ENCODE assay signal across 8 cellular contexts in the genomic region with DNA sequence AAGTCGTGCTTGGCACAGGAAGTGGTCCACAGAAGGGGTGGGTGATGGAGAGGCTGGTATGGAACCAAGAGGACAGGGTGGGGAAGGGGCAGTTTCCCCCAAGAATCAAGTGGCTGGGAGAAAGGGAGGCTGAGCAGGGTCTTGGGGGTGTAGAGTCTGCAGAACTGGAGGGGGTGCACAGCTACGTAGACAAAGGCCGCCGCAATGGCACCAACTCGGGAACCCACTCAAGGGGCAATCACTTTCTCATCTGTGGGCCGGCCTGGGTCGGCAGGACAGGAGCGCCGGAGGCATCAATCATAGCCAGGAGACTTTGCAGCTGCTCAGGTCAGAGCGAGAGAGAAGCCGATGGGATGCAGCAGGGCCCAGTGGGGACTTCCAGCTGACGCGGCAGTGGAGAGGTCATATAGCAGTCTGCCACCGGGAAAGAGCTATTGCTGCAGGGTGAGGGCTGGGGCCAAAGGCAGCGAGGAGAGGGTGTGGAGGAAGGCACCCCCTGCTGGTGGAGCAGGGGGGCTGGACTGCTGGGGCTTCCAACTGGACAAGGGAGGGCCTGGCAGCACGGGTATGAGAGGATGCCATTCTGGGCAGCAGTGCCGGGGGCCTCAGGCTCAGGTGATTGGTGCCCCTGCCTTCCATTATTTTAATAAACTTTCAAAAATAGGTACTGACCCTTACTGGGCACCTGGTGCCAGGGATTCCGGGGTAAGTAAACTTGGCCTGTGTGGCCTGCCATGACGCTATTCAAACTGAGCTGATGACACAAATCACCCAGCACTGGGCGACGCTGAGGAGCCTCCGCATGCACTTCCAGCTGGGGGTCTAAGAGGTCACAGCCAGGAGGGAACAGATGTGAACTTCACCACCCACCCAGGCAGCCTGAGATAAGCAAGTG. TPM values are rescaled to one million over a fixed set of nuclear protein-coding genes. Genes with fewer than 3 reads are reported as not detected.
DNase-seq lines count a peak whose midpoint lies in the region; ATAC-seq and TF ChIP-seq lines count a peak whose summit lies in the region.

No MANE protein-coding gene starts in this region.

- POLR2A ChIA-PET in activated CD4-positive, alpha-beta memory T cell treated with anti-CD3 and anti-CD28 coated beads, Interleukin-2, amount 10 ng/mL, durations not matched to agents 7 days and 5 days (lab: Charles Lee): interaction anchor here (0.9 to 2.8 kb wide), 9 partner anchors 8 to 62 kb away, joined by 3 to 18 read pairs (median 4); no protein-coding TSS in a partner anchor

- DNase-seq in DMS153 treated with DMSO at 0.1 percent for 48 hours (lab: John Stamatoyannopoulos, UW; ENCODE audit: unreplicated experiment) (peak; percentile 11), DMS153 (lab: John Stamatoyannopoulos, UW) (no peak), KBM-7 (peak; percentile 57), fibroblast of lung (ENCODE audit: low read depth in 2 of 2) (peak; percentile 40 to 96), neural progenitor cell (ENCODE audit: low spot score) (peak; percentile 61), KG1 (lab: John Stamatoyannopoulos, UW) (no peak)
- peak; percentile 51 for DNase-seq in activated CD4-positive, alpha-beta memory T cell treated with anti-CD3 and anti-CD28 coated beads, Interleukin-2, amount 10 ng/mL, durations not matched to agents 7 days and 5 days

- H3K4me2 ChIP-seq in fibroblast of lung (ENCODE audit: extremely low read depth, insufficient read depth, low read length): peak overlapping the region; percentile 61
- H3K4me2 ChIP-seq in neural progenitor cell: no peak overlapping the region

- H3K4me3 Mint-ChIP-seq in activated CD4-positive, alpha-beta memory T cell treated with anti-CD3 and anti-CD28 coated beads, Interleukin-2, amount 10 ng/mL, durations not matched to agents 7 days and 5 days: peak overlapping the region; percentile 59
- H3K4me3 Mint-ChIP-seq in neural progenitor cell: no peak overlapping the region

- no peaks in the 10 kb centered on the region for H3K27me3 Mint-ChIP-seq in activated CD4-positive, alpha-beta memory T cell treated with anti-CD3 and anti-CD28 coated beads, Interleukin-2, amount 10 ng/mL, durations not matched to agents 7 days and 5 days
- H3K27me3 Mint-ChIP-seq in neural progenitor cell (ENCODE audit: insufficient read depth, low read depth): peaks cover 2% of the 10 kb centered on the region

- H3K9me3 Mint-ChIP-seq in activated CD4-positive, alpha-beta memory T cell treated with anti-CD3 and anti-CD28 coated beads, Interleukin-2, amount 10 ng/mL, durations not matched to agents 7 days and 5 days: peaks cover under 1% of the 10 kb centered on the region
- H3K9me3 Mint-ChIP-seq in neural progenitor cell: peaks cover under 1% of the 10 kb centered on the region

- peaks cover 32% of the 10 kb centered on the region for H3K36me3 Mint-ChIP-seq in activated CD4-positive, alpha-beta memory T cell treated with anti-CD3 and anti-CD28 coated beads, Interleukin-2, amount 10 ng/mL, durations not matched to agents 7 days and 5 days (ENCODE audit: low read depth)
- peaks cover 12% of the 10 kb centered on the region for H3K36me3 Mint-ChIP-seq in neural progenitor cell

- TF ChIP-seq CTCF in fibroblast of lung (conservative IDR thresholded peaks at IDR 0.05 in 1 of 2, IDR thresholded peaks at IDR 0.05 in 1 of 2; ENCODE audit: low read depth in 1 of 2, low read length in 2 of 2) (peak; percentile 87 to 90), neural progenitor cell (IDR thresholded peaks at IDR 0.05) (peak; percentile 49)

- in situ Hi-C loops in KBM-7 (cut with MboI; ENCODE audit: low pct_unique_long_range_greater_than_20kb, low sequenced_read_pairs): no loop called here

- H3K27ac Mint-ChIP-seq in activated CD4-positive, alpha-beta memory T cell treated with anti-CD3 and anti-CD28 coated beads, Interleukin-2, amount 10 ng/mL, durations not matched to agents 7 days and 5 days: peak overlapping the region; percentile 99
- no peak overlapping the region for H3K27ac Mint-ChIP-seq in neural progenitor cell

- H3K4me1 Mint-ChIP-seq in activated CD4-positive, alpha-beta memory T cell treated with anti-CD3 and anti-CD28 coated beads, Interleukin-2, amount 10 ng/mL, durations not matched to agents 7 days and 5 days: peaks cover 63% of the 10 kb centered on the region
- peaks cover 33% of the 10 kb centered on the region for H3K4me1 Mint-ChIP-seq in neural progenitor cell

- H3K27me3 ChIP-seq in fibroblast of lung (ENCODE audit: control insufficient read depth, insufficient read depth, low read length): no peaks in the 10 kb centered on the region
- H3K27me3 ChIP-seq in neural progenitor cell: no peaks in the 10 kb centered on the region

- peaks cover 50% of the 10 kb centered on the region for H3K4me1 ChIP-seq in fibroblast of lung (ENCODE audit: control insufficient read depth, extremely low read depth, insufficient read depth, low read length)
- peaks cover 21% of the 10 kb centered on the region for H3K4me1 ChIP-seq in neural progenitor cell

- ATAC-seq in GM18907 (IDR thresholded peaks at IDR 0.05; ENCODE audit: unreplicated experiment): no peak

- no peaks in the 10 kb centered on the region for H3K79me2 ChIP-seq in fibroblast of lung (ENCODE audit: control insufficient read depth, insufficient read depth, low read length)
- H3K79me2 ChIP-seq in neural progenitor cell (ENCODE audit: low read depth): no peaks in the 10 kb centered on the region

- H3K36me3 ChIP-seq in fibroblast of lung (ENCODE audit: control insufficient read depth, insufficient read depth, low read length) (no peaks in the 10 kb centered on the region), neural progenitor cell (no peaks in the 10 kb centered on the region)

- H3K9ac ChIP-seq in fibroblast of lung (ENCODE audit: insufficient read depth, low read length): peak overlapping the region; percentile 82
- no peak overlapping the region for H3K9ac ChIP-seq in neural progenitor cell

- CTCF ChIA-PET in activated CD4-positive, alpha-beta memory T cell treated with anti-CD3 and anti-CD28 coated beads, Interleukin-2, amount 10 ng/mL, durations not matched to agents 7 days and 5 days (lab: Charles Lee): interaction anchor here (1.2 to 2.3 kb wide), 4 partner anchors 11 to 51 kb away, joined by 3 to 14 read pairs (median 5); no protein-coding TSS in a partner anchor

- H3K4me3 ChIP-seq in fibroblast of lung (replicated peaks in 1 of 4; ENCODE audit: control extremely low read depth in 1 of 4, insufficient read depth in 1 of 4, low read depth in 3 of 4, low read length in 4 of 4) (peak overlapping the region in 1 of 4 experiments; percentile 41), neural progenitor cell (no peak overlapping the region)

- H3K27ac ChIP-seq in fibroblast of lung (ENCODE audit: insufficient read depth, low read length) (peak overlapping the region; percentile 100), neural progenitor cell (no peak overlapping the region)

- no peaks in the 10 kb centered on the region for H4K20me1 ChIP-seq in fibroblast of lung (ENCODE audit: control insufficient read depth, extremely low read depth, insufficient read depth, low read length)
- H4K20me1 ChIP-seq in neural progenitor cell (ENCODE audit: low read depth): no peaks in the 10 kb centered on the region

- H2AFZ ChIP-seq in fibroblast of lung (ENCODE audit: low read length) (no peak overlapping the region), neural progenitor cell (replicated peaks) (no peak overlapping the region)

- peaks cover 8% of the 10 kb centered on the region for H3F3A ChIP-seq in neural progenitor cell (ENCODE audit: low read depth)

- H3K9me3 ChIP-seq in fibroblast of lung (ENCODE audit: control insufficient read depth, insufficient read depth, low read depth, low read length): no peaks in the 10 kb centered on the region
- no peaks in the 10 kb centered on the region for H3K9me3 ChIP-seq in neural progenitor cell (ENCODE audit: low read depth)

RNA-seq across cellular contexts. Expression of gene MTSS2, which starts 52.5 kb away (rescaled TPM):
- total RNA-seq in activated CD4-positive, alpha-beta memory T cell treated with anti-CD3 and anti-CD28 coated beads, Interleukin-2, amount 10 ng/mL, durations not matched to agents 7 days and 5 days: 1 to 10 TPM; 3.3 TPM
- total RNA-seq in fibroblast of lung (81.7 and 126 TPM in 2 replicates), neural progenitor cell (ENCODE audit: low replicate concordance) (6.2 and 22.1 TPM in 2 replicates)
- 90.4 and 131 TPM in 2 replicates for polyA plus RNA-seq in fibroblast of lung
- polyA plus RNA-seq in fibroblast of lung (2012): 128 and 258 TPM in 2 replicates
- polyA minus RNA-seq in fibroblast of lung (ENCODE audit: low replicate concordance): 86.5 and 259 TPM in 2 replicates

Comparison
In these comparisons a context has a peak if more than half of its experiments do, and no peak if none do; other contexts are left out.
1. DNase-seq: peak in DMS153 treated with DMSO at 0.1 percent for 48 hours (single experiment), KBM-7 (single experiment), activated CD4-positive, alpha-beta memory T cell treated with anti-CD3 and anti-CD28 coated beads, Interleukin-2, amount 10 ng/mL, durations not matched to agents 7 days and 5 days (single experiment), fibroblast of lung (2 of 2) and neural progenitor cell (single experiment); none in DMS153 (single experiment) and KG1 (single experiment).